In genomic region chr20:3135507-3136070, GRCh38 we compare ENCODE assay signal across 23 cellular contexts. TPM values are rescaled to one million over a fixed set of nuclear protein-coding genes. Genes with fewer than 3 reads are reported as not detected.
A peak's percentile ranks its signal among the peaks of the same experiment; 100 is the strongest.
DNase-seq lines count a peak whose midpoint lies in the region; ATAC-seq, FAIRE-seq and TF ChIP-seq lines count a peak whose summit lies in the region.
"Had no signal": no experiment of that assay in that cellular context is flagged by ENCODE, and none has a peak within 500 bp of the region (broad histone marks: within the 10 kb centered on the region; RNA-seq: fewer than 3 reads in every experiment).

No MANE protein-coding gene starts in this region.

- H3K9me1 ChIP-seq in keratinocyte (ENCODE audit: control insufficient read depth, extremely low read depth, insufficient read depth, low read length): no peaks in the 10 kb centered on the region

- H4K20me1 ChIP-seq in keratinocyte (ENCODE audit: control insufficient read depth, extremely low read depth, insufficient read depth, low read length): peaks cover 5% of the 10 kb centered on the region

- H3K4me1 Mint-ChIP-seq in CD4-positive, alpha-beta memory T cell: peaks cover 12 to 20% (median 15%) of the 10 kb centered on the region in 4 donors

- no peak overlapping the region for H3K4me3 Mint-ChIP-seq in CD4-positive, alpha-beta memory T cell
- H3K4me3 Mint-ChIP-seq: immature natural killer cell had no signal

- no peak overlapping the region for H3K4me3 ChIP-seq in CD4-positive, alpha-beta memory T cell (ENCODE audit: low read length in 2 of 2)
- H3K4me3 ChIP-seq in keratinocyte (ENCODE audit: control insufficient read depth in 2 of 3, extremely low read depth in 1 of 3, insufficient read depth in 2 of 3, low read depth in 1 of 3, low read length in 3 of 3): no peak overlapping the region
- H3K4me3 ChIP-seq: BLaER1, lower lobe of right lung, SJCRH30 had no signal

- DNase-seq in activated CD4-positive, alpha-beta T cell treated with anti-CD3 and anti-CD28 coated beads for 48 hours: peak; percentile 21
- DNase-seq in activated CD4-positive, alpha-beta T cell treated with anti-CD3 and anti-CD28 coated beads, Interleukin-2, amount 50 U/mL, for 1 hour: no peak
- DNase-seq in CD4-positive, alpha-beta memory T cell: no peak
- DNase-seq in RKO (ENCODE audit: low spot score): peak; percentile 54
- no peak for DNase-seq in keratinocyte (ENCODE audit: low read depth, low spot score)
- DNase-seq in mucosa of gallbladder (ENCODE audit: low spot score): no peak
- DNase-seq: activated gamma-delta T cell treated with Interleukin-2 at 50 U/mL for 16 hours, GOT3, immature natural killer cell, lower lobe of right lung, NCI-H2107, right cardiac atrium, SJCRH30, T-helper 2 cell had no signal

- POLR2A ChIA-PET in CD4-positive, alpha-beta memory T cell (lab: Charles Lee; ENCODE audit: partially characterized antibody): interaction anchor here (0.6 kb wide), 1 partner anchor 171 kb away, joined by 3 read pairs; no protein-coding TSS in a partner anchor

- no peak overlapping the region for H2AFZ ChIP-seq in keratinocyte (ENCODE audit: control insufficient read depth, low read length)

- no peak overlapping the region for H3K4me2 ChIP-seq in keratinocyte (ENCODE audit: control insufficient read depth, extremely low read depth, insufficient read depth, low read depth, low read length)
- H3K4me2 ChIP-seq: BLaER1 had no signal

- no peak overlapping the region for H3K27ac ChIP-seq in CD4-positive, alpha-beta memory T cell (ENCODE audit: low read depth, low read length)
- H3K27ac ChIP-seq in keratinocyte (ENCODE audit: control insufficient read depth, insufficient read depth, low read length): no peak overlapping the region
- H3K27ac ChIP-seq: BLaER1, lower lobe of right lung, SJCRH30 had no signal

- H3K4me1 ChIP-seq in CD4-positive, alpha-beta memory T cell (ENCODE audit: insufficient read depth, low read length): no peaks in the 10 kb centered on the region
- H3K4me1 ChIP-seq in keratinocyte (ENCODE audit: control insufficient read depth, extremely low read depth, insufficient read depth, low read length): no peaks in the 10 kb centered on the region
- H3K4me1 ChIP-seq: BLaER1, lower lobe of right lung, SJCRH30 had no signal

- H3K9me3 Mint-ChIP-seq in CD4-positive, alpha-beta memory T cell: no peaks in the 10 kb centered on the region
- H3K9me3 Mint-ChIP-seq: immature natural killer cell had no signal

- dilution Hi-C loops in keratinocyte (cut with MboI; ENCODE audit: extremely low pct_ligation_motif_present, low sequenced_read_pairs): no loop called here

- no peaks in the 10 kb centered on the region for H3K36me3 ChIP-seq in CD4-positive, alpha-beta memory T cell (ENCODE audit: insufficient read depth, low read length)
- peaks cover 0 to 2% of the 10 kb centered on the region in 2 experiments for H3K36me3 ChIP-seq in keratinocyte (ENCODE audit: control insufficient read depth in 2 of 2, extremely low read depth in 1 of 2, insufficient read depth in 2 of 2, low read length in 2 of 2)
- H3K36me3 ChIP-seq: lower lobe of right lung, SJCRH30 had no signal

- no peak overlapping the region for H3K9ac ChIP-seq in keratinocyte (ENCODE audit: control insufficient read depth, extremely low read depth, insufficient read depth, low read length)
- H3K9ac ChIP-seq: BLaER1 had no signal

- no peaks in the 10 kb centered on the region for H3K27me3 ChIP-seq in CD4-positive, alpha-beta memory T cell (ENCODE audit: insufficient read depth, low read length)
- H3K27me3 ChIP-seq in keratinocyte (ENCODE audit: control insufficient read depth, extremely low read depth, insufficient read depth, low read length): no peaks in the 10 kb centered on the region
- H3K27me3 ChIP-seq: BLaER1, SJCRH30 had no signal

- CTCF ChIA-PET in CD4-positive, alpha-beta memory T cell (lab: Charles Lee; ENCODE audit: partially characterized antibody): no interaction called here

- H3K27ac Mint-ChIP-seq in CD4-positive, alpha-beta memory T cell: peak overlapping the region in 4 of 7 donors; percentile 23 to 80 (median 34)

- intact Hi-C loops in CD4-positive, alpha-beta memory T cell (cut with micrococcal nuclease): no loop called here

- H3K9me3 ChIP-seq in CD4-positive, alpha-beta memory T cell (ENCODE audit: control insufficient read depth in 1 of 2, low read length in 2 of 2): no peaks in the 10 kb centered on the region
- H3K9me3 ChIP-seq in keratinocyte (ENCODE audit: control insufficient read depth, low read depth, low read length): no peaks in the 10 kb centered on the region
- H3K9me3 ChIP-seq: BLaER1, lower lobe of right lung, SJCRH30 had no signal

- TF ChIP-seq CTCF in keratinocyte (optimal IDR thresholded peaks at IDR 0.05 in 1 of 3, IDR thresholded peaks at IDR 0.05 in 1 of 3, conservative IDR thresholded peaks at IDR 0.05 in 1 of 3; ENCODE audit: extremely low read depth in 1 of 3, insufficient read depth in 2 of 3, low read length in 3 of 3): no peak

- peak; percentile 67 for FAIRE-seq in keratinocyte (lab: Jason Lieb, UNC)
- FAIRE-seq: colon, D721Med, HTR-8/SVneo had no signal

- peaks cover 3% of the 10 kb centered on the region for H3K79me2 ChIP-seq in keratinocyte (ENCODE audit: control insufficient read depth, insufficient read depth, low read length)

- no peaks in the 10 kb centered on the region for H3K27me3 Mint-ChIP-seq in CD4-positive, alpha-beta memory T cell

- peaks cover 6 to 9% of the 10 kb centered on the region in 2 donors for H3K36me3 Mint-ChIP-seq in CD4-positive, alpha-beta memory T cell

- no peak for ATAC-seq in GM21786 (IDR thresholded peaks at IDR 0.05; ENCODE audit: unreplicated experiment)
- no peak for ATAC-seq in HG03378 (IDR thresholded peaks at IDR 0.05; ENCODE audit: unreplicated experiment)
- ATAC-seq: lower lobe of right lung, right cardiac atrium had no signal

RNA-seq across cellular contexts. Expression of gene FASTKD5, which starts 24.1 kb away (rescaled TPM):
- total RNA-seq in CD4-positive, alpha-beta memory T cell: 10 to 100 TPM; 26.2 to 26.6 TPM
- 10 to 100 TPM; 18.5 to 22.3 TPM for polyA plus RNA-seq in CD4-positive, alpha-beta memory T cell
- 23.7 to 30.9 TPM (median 25.7 TPM) in 3 replicates for polyA plus RNA-seq in keratinocyte
- 17.4 TPM for polyA plus RNA-seq in keratinocyte (2011; ENCODE audit: low read depth)
- 11.7 and 21.8 TPM in 2 replicates for polyA plus RNA-seq in keratinocyte (2011; cell fraction: cytosol; rRNA removed)
- polyA plus RNA-seq in keratinocyte (2011; cell fraction: nucleus; rRNA removed): 33.1 and 36.1 TPM in 2 replicates
- polyA plus RNA-seq in keratinocyte (2012; ENCODE audit: low replicate concordance): 13.6 and 17.0 TPM in 2 replicates
- 16.2 to 31.6 TPM (median 28.4 TPM) in 3 replicates for polyA minus RNA-seq in keratinocyte
- polyA minus RNA-seq in keratinocyte (2011; cell fraction: cytosol; rRNA and poly(A)+ RNA removed): 11.5 TPM
- polyA minus RNA-seq in keratinocyte (2011; cell fraction: nucleus; rRNA and poly(A)+ RNA removed): 26.6 and 37.5 TPM in 2 replicates
- 17.1 TPM for total RNA-seq in mucosa of gallbladder

RNA-seq across cellular contexts. Expression of gene UBOX5, which starts 24.1 kb away (rescaled TPM):
- 10 to 100 TPM; 10.8 to 11.5 TPM for total RNA-seq in CD4-positive, alpha-beta memory T cell
- polyA plus RNA-seq in CD4-positive, alpha-beta memory T cell: 1 to 10 TPM; 3.6 to 8.0 TPM
- 1.8 to 2.8 TPM (median 1.8 TPM) in 3 replicates for polyA plus RNA-seq in keratinocyte
- polyA plus RNA-seq in keratinocyte (2011; ENCODE audit: low read depth): 4.2 TPM
- 1.7 and 2.0 TPM in 2 replicates for polyA plus RNA-seq in keratinocyte (2011; cell fraction: cytosol; rRNA removed)
- 3.1 and 4.5 TPM in 2 replicates for polyA plus RNA-seq in keratinocyte (2011; cell fraction: nucleus; rRNA removed)
- polyA plus RNA-seq in keratinocyte (2012; ENCODE audit: low replicate concordance): 2.3 and 3.1 TPM in 2 replicates
- 2.9 to 5.1 TPM (median 3.7 TPM) in 3 replicates for polyA minus RNA-seq in keratinocyte
- polyA minus RNA-seq in keratinocyte (2011; cell fraction: cytosol; rRNA and poly(A)+ RNA removed): 3.8 TPM
- polyA minus RNA-seq in keratinocyte (2011; cell fraction: nucleus; rRNA and poly(A)+ RNA removed): 2.3 and 4.0 TPM in 2 replicates
- total RNA-seq in mucosa of gallbladder: 6.0 TPM

RNA-seq across cellular contexts. Expression of gene LZTS3, which starts 37.8 kb away (rescaled TPM):
- total RNA-seq in CD4-positive, alpha-beta memory T cell: 1 to 10 TPM; 7.0 to 7.9 TPM
- polyA plus RNA-seq in CD4-positive, alpha-beta memory T cell: under 1 TPM; 0.78 to 0.86 TPM
- polyA plus RNA-seq in keratinocyte: 2.5 to 6.2 TPM (median 2.9 TPM) in 3 replicates
- polyA plus RNA-seq in keratinocyte (2011; ENCODE audit: low read depth): 2.3 TPM
- 3.1 and 5.6 TPM in 2 replicates for polyA plus RNA-seq in keratinocyte (2011; cell fraction: cytosol; rRNA removed)
- 7.6 and 10.3 TPM in 2 replicates for polyA plus RNA-seq in keratinocyte (2011; cell fraction: nucleus; rRNA removed)
- 3.0 and 5.2 TPM in 2 replicates for polyA plus RNA-seq in keratinocyte (2012; ENCODE audit: low replicate concordance)
- polyA minus RNA-seq in keratinocyte: 3.3 to 10.0 TPM (median 6.4 TPM) in 3 replicates
- polyA minus RNA-seq in keratinocyte (2011; cell fraction: cytosol; rRNA and poly(A)+ RNA removed): 9.6 TPM
- polyA minus RNA-seq in keratinocyte (2011; cell fraction: nucleus; rRNA and poly(A)+ RNA removed): 5.7 and 6.6 TPM in 2 replicates
- total RNA-seq in mucosa of gallbladder: 54.1 TPM
- polyA plus RNA-seq: immature natural killer cell had no signal

RNA-seq across cellular contexts. Expression of gene AVP, which starts 51.1 kb away (rescaled TPM):
- not detected for total RNA-seq in CD4-positive, alpha-beta memory T cell
- polyA plus RNA-seq in CD4-positive, alpha-beta memory T cell: not detected
- polyA plus RNA-seq in keratinocyte: not detected in 3 replicates
- not detected for polyA plus RNA-seq in keratinocyte (2011; ENCODE audit: low read depth)
- not detected in 2 replicates for polyA plus RNA-seq in keratinocyte (2011; cell fraction: cytosol; rRNA removed)
- not detected in 2 replicates for polyA plus RNA-seq in keratinocyte (2011; cell fraction: nucleus; rRNA removed)
- polyA plus RNA-seq in keratinocyte (2012; ENCODE audit: low replicate concordance): not detected in 2 replicates
- polyA minus RNA-seq in keratinocyte: not detected in 3 replicates
- not detected for polyA minus RNA-seq in keratinocyte (2011; cell fraction: cytosol; rRNA and poly(A)+ RNA removed)
- not detected in 2 replicates for polyA minus RNA-seq in keratinocyte (2011; cell fraction: nucleus; rRNA and poly(A)+ RNA removed)
- total RNA-seq in mucosa of gallbladder: not detected
- total RNA-seq: A673, lower lobe of right lung, omental fat pad, right cardiac atrium, SJCRH30, ureter had no signal
- polyA plus RNA-seq: immature natural killer cell, right cardiac atrium had no signal

Comparison
In these comparisons a context has a peak if more than half of its experiments do, and no peak if none do; other contexts are left out.
1. DNase-seq: peak in activated CD4-positive, alpha-beta T cell treated with anti-CD3 and anti-CD28 coated beads for 48 hours (single experiment) and RKO (single experiment); none in activated CD4-positive, alpha-beta T cell treated with anti-CD3 and anti-CD28 coated beads, Interleukin-2, amount 50 U/mL, for 1 hour (single experiment), CD4-positive, alpha-beta memory T cell (0 of 5), keratinocyte (single experiment) and mucosa of gallbladder (single experiment).